ENCODE assay signal across 2 cellular contexts in the genomic region with DNA sequence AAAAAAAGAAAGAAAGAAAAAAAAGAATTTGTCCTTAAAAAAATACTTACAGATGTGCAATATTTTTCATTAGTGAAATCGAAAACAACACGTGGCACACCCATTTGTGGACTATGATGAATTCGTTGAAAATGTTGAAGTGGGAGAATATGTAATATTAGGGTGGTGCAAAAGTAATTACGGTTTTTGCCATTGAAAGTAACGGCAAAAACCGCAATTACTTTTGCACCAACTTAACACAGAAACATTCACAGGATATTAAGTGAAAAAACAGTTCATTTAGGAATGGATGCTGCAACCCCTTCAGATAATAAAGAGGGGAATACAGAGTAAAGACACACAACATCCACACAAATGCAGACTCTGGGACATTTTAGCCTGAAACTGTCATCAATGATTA.
TF ChIP-seq lines count a peak whose summit lies in the region.

No MANE protein-coding gene starts in this region.

TF ChIP-seq in HepG2, 621 proteins besides CTCF, POLR2A, EP300 and RAD21:
- TF ChIP-seq, protein P1, sequence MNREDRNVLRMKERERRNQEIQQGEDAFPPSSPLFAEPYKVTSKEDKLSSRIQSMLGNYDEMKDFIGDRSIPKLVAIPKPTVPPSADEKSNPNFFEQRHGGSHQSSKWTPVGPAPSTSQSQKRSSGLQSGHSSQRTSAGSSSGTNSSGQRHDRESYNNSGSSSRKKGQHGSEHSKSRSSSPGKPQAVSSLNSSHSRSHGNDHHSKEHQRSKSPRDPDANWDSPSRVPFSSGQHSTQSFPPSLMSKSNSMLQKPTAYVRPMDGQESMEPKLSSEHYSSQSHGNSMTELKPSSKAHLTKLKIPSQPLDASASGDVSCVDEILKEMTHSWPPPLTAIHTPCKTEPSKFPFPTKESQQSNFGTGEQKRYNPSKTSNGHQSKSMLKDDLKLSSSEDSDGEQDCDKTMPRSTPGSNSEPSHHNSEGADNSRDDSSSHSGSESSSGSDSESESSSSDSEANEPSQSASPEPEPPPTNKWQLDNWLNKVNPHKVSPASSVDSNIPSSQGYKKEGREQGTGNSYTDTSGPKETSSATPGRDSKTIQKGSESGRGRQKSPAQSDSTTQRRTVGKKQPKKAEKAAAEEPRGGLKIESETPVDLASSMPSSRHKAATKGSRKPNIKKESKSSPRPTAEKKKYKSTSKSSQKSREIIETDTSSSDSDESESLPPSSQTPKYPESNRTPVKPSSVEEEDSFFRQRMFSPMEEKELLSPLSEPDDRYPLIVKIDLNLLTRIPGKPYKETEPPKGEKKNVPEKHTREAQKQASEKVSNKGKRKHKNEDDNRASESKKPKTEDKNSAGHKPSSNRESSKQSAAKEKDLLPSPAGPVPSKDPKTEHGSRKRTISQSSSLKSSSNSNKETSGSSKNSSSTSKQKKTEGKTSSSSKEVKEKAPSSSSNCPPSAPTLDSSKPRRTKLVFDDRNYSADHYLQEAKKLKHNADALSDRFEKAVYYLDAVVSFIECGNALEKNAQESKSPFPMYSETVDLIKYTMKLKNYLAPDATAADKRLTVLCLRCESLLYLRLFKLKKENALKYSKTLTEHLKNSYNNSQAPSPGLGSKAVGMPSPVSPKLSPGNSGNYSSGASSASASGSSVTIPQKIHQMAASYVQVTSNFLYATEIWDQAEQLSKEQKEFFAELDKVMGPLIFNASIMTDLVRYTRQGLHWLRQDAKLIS (CRISPR knock-in tag; IDR thresholded peaks at IDR 0.05) = no peak
- no peak for TF ChIP-seq NAIF1 (CRISPR knock-in tag; IDR thresholded peaks at IDR 0.05; ENCODE audit: borderline replicate concordance)
- TF ChIP-seq, protein P2, sequence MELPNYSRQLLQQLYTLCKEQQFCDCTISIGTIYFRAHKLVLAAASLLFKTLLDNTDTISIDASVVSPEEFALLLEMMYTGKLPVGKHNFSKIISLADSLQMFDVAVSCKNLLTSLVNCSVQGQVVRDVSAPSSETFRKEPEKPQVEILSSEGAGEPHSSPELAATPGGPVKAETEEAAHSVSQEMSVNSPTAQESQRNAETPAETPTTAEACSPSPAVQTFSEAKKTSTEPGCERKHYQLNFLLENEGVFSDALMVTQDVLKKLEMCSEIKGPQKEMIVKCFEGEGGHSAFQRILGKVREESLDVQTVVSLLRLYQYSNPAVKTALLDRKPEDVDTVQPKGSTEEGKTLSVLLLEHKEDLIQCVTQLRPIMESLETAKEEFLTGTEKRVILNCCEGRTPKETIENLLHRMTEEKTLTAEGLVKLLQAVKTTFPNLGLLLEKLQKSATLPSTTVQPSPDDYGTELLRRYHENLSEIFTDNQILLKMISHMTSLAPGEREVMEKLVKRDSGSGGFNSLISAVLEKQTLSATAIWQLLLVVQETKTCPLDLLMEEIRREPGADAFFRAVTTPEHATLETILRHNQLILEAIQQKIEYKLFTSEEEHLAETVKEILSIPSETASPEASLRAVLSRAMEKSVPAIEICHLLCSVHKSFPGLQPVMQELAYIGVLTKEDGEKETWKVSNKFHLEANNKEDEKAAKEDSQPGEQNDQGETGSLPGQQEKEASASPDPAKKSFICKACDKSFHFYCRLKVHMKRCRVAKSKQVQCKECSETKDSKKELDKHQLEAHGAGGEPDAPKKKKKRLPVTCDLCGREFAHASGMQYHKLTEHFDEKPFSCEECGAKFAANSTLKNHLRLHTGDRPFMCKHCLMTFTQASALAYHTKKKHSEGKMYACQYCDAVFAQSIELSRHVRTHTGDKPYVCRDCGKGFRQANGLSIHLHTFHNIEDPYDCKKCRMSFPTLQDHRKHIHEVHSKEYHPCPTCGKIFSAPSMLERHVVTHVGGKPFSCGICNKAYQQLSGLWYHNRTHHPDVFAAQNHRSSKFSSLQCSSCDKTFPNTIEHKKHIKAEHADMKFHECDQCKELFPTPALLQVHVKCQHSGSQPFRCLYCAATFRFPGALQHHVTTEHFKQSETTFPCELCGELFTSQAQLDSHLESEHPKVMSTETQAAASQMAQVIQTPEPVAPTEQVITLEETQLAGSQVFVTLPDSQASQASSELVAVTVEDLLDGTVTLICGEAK (IDR thresholded peaks at IDR 0.05) = peak; percentile 96
- TF ChIP-seq, protein P2 (CRISPR knock-in tag; IDR thresholded peaks at IDR 0.05) = no peak

TF ChIP-seq in K562, 482 proteins besides CTCF, POLR2A, EP300 and RAD21 (continues in another document):
- TF ChIP-seq ZNF318 (IDR thresholded peaks at IDR 0.05; ENCODE audit: borderline replicate concordance in 1 of 2, low read depth in 1 of 2) = no peak
- TF ChIP-seq DACH1 (IDR thresholded peaks at IDR 0.05; ENCODE audit: partially characterized antibody) = peak; percentile 30
- TF ChIP-seq, protein P2 (IDR thresholded peaks at IDR 0.05) = peak; percentile 84
- TF ChIP-seq, protein P2 (CRISPR knock-in tag; IDR thresholded peaks at IDR 0.05) = no peak
- peak; percentile 70 for TF ChIP-seq NFRKB (IDR thresholded peaks at IDR 0.05; ENCODE audit: low read depth)
